Comparison of ENCODE assay signal across 1 cellular context in the genomic region with DNA sequence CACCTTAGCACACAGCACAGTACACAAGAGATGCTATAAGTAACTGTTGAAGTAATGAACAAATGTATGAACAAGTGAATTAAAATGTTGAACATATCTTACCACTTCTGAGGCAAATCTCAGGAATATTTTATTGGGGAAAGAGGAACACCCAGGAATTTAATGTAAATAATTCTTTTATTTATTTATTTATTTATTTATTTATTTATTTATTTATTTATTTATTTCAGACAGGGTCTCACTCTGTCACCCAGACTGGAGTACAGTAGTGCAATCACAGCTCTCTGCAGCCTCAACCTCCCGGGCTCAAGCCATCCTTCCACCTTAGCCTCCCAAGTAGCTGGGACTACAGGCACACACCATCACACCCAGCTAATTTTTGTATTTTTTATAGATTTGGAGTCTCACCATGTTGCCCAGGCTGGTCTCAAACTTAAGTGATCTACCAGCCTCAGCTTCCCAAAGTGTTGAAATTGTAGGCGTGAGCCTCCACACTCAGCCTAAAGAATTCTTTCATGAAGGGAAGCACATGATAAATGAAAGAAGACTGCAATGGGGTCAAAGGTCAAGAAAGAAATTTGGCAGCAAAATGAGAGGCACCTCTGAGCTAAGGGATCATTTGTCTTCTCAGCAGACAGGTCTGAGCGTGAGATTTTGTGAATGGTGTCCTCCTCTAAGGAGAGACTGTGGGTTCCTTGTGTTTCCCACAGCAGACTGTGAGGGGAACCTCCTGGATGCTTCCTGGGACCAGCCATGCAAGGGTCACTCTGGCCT.
TF ChIP-seq lines count a peak whose summit lies in the region.

No MANE protein-coding gene starts in this region.

TF ChIP-seq in K562, 482 proteins besides CTCF, POLR2A, EP300 and RAD21 (continued from another document):
- TF ChIP-seq ZBTB12 (CRISPR knock-in tag; IDR thresholded peaks at IDR 0.05) (no peak), RBM14 (IDR thresholded peaks at IDR 0.05; ENCODE audit: borderline replicate concordance, insufficient read depth, low read depth, low read length) (no peak), CGGBP1 (CRISPR knock-in tag; IDR thresholded peaks at IDR 0.05) (no peak), MEIS2 (IDR thresholded peaks at IDR 0.05; ENCODE audit: partially characterized antibody) (peak; percentile 47), JUNB (CRISPR knock-in tag; conservative IDR thresholded peaks at IDR 0.05) (no peak), CREBBP (IDR thresholded peaks at IDR 0.05; ENCODE audit: low read depth, low read length) (no peak), STAT5A (IDR thresholded peaks at IDR 0.05; ENCODE audit: borderline replicate concordance, low read length) (no peak), FOXJ2 (tag; IDR thresholded peaks at IDR 0.05) (no peak), KLF1 (tag; IDR thresholded peaks at IDR 0.05) (no peak), ZFP30 (CRISPR knock-in tag; IDR thresholded peaks at IDR 0.05; ENCODE audit: borderline replicate concordance) (no peak), ZNF318 (IDR thresholded peaks at IDR 0.05; ENCODE audit: borderline replicate concordance in 1 of 2, low read depth in 1 of 2) (no peak), IRF9 (tag; IDR thresholded peaks at IDR 0.05) (no peak), ZNF445 (CRISPR knock-in tag; IDR thresholded peaks at IDR 0.05; ENCODE audit: low read depth) (no peak)
- TF ChIP-seq, protein P1, sequence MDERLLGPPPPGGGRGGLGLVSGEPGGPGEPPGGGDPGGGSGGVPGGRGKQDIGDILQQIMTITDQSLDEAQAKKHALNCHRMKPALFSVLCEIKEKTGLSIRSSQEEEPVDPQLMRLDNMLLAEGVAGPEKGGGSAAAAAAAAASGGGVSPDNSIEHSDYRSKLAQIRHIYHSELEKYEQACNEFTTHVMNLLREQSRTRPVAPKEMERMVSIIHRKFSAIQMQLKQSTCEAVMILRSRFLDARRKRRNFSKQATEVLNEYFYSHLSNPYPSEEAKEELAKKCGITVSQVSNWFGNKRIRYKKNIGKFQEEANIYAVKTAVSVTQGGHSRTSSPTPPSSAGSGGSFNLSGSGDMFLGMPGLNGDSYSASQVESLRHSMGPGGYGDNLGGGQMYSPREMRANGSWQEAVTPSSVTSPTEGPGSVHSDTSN (CRISPR knock-in tag; IDR thresholded peaks at IDR 0.05; ENCODE audit: low read depth), result no peak
- TF ChIP-seq, protein P1 (tag; conservative IDR thresholded peaks at IDR 0.05; ENCODE audit: low read depth), result peak; percentile 71
